ENCODE assay signal across 8 cellular contexts in the genomic region with DNA sequence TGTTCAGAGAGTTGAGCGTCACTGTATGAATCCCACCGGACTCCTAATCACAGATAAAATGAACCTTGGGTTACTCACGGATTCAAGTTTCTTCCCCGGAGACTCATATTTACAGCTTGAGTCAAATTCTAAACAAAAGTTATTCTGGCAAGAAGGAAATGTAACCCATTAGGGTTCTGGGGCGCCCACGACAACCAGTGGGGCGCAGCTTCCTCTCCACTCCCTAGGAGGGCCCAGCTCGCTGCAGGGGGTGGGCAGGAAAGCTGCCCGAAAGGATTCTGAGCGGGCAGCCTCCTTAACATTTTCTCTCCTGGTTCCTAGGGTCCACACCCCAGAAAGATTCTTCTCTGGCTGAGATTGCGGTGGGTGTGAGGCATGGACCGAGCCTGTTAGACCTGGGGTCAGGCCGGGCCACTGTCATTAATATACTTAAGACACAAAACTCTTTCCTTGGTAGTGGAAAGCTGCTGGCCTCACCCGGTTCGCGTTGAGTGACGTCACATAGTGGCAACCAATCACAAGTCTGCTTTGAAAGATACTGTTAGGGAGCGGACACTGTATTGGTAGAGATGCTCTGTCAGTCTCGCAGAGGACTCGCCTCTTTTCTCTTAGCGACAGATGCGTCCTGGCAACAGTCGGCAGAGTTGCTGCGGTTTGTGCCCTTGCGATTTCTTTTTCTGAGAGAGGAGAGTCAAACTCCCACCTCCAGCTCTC. TPM values are rescaled to one million over a fixed set of nuclear protein-coding genes. Genes with fewer than 3 reads are reported as not detected.
DNase-seq lines count a peak whose midpoint lies in the region; ATAC-seq and TF ChIP-seq lines count a peak whose summit lies in the region.

No MANE protein-coding gene starts in this region.

- ATAC-seq in GM18867 (IDR thresholded peaks at IDR 0.05; ENCODE audit: unreplicated experiment) (peak; percentile 100), HG03103 (IDR thresholded peaks at IDR 0.05; ENCODE audit: low read depth, unreplicated experiment) (peak; percentile 100), right lobe of liver (peak; percentile 95 to 99 (median 97))

- no peaks in the 10 kb centered on the region for H3K9me3 ChIP-seq in right lobe of liver

- no peaks in the 10 kb centered on the region for H3K36me3 ChIP-seq in right lobe of liver

- H3K4me3 ChIP-seq in right lobe of liver, result peak overlapping the region; percentile 22 to 47 (median 29)

- DNase-seq in A172 (ENCODE audit: low spot score) (peak; percentile 90), NCI-H460 (ENCODE audit: extremely low read depth, low read depth) (peak; percentile 94), ecto neural progenitor cell (ENCODE audit: low spot score) (peak; percentile 94), right lobe of liver (peak; percentile 44 to 83 (median 56))
- DNase-seq in activated CD4-positive, alpha-beta T cell treated with anti-CD3 and anti-CD28 coated beads, Interleukin-2, amount 50 U/mL, for 24 hours (ENCODE audit: low read depth in 1 of 2, low spot score in 1 of 2), result peak; percentile 45 to 85
- peak; percentile 59 to 82 for DNase-seq in stimulated activated CD4-positive, alpha-beta T cell treated with anti-CD3 and anti-CD28 coated beads, Interleukin-4, amount 100 ng/mL, for 4 hours

- intact Hi-C loops in right lobe of liver (cut with DNase I), result no loop called here

- no peak overlapping the region for H3K27ac ChIP-seq in right lobe of liver

- TF ChIP-seq POLR2A in right lobe of liver (IDR thresholded peaks at IDR 0.05), result no peak

- peaks cover 0 to 3% of the 10 kb centered on the region in 2 donors for H3K27me3 ChIP-seq in right lobe of liver

- no peaks in the 10 kb centered on the region for H3K4me1 ChIP-seq in right lobe of liver

- 9% methylated on average over 17 of the region's 25 CpGs for WGBS in right lobe of liver (ENCODE audit: insufficient coverage, low coverage, low lambda C conversion rate, missing lambda C conversion rate)

- no peak for TF ChIP-seq CTCF in right lobe of liver (IDR thresholded peaks at IDR 0.05)

RNA-seq across cellular contexts. Expression of a gene that starts 13.6 kb away (rescaled TPM):
- total RNA-seq in A172 (2014; rRNA removed; shearing (Covaris generic)), result 19.3 and 22.4 TPM in 2 replicates
- 0.49 and 0.67 TPM in 2 replicates for total RNA-seq in NCI-H460 (2014; rRNA removed; shearing (Covaris generic))
- 0.49 and 0.76 TPM in 2 replicates for polyA plus RNA-seq in NCI-H460 (2014; cell fraction: nucleus; rRNA removed)
- total RNA-seq in right lobe of liver, result under 1 TPM; 0.09 to 0.26 (median 0.15) TPM

Comparison
In these comparisons a context has a peak if more than half of its experiments do, and no peak if none do; other contexts are left out.
1. RNA of a gene that starts 13.6 kb away (total RNA-seq): 19.3 to 22.4 TPM in A172; 0.49 to 0.67 TPM in NCI-H460 and 0.09 to 0.26 TPM in right lobe of liver; every median in the first group is over 10 times any median in the second.
2. Peak in every context shown above with its lines, with median percentiles within 50 percentile points of each other: DNase-seq and ATAC-seq.